In the genomic region with DNA sequence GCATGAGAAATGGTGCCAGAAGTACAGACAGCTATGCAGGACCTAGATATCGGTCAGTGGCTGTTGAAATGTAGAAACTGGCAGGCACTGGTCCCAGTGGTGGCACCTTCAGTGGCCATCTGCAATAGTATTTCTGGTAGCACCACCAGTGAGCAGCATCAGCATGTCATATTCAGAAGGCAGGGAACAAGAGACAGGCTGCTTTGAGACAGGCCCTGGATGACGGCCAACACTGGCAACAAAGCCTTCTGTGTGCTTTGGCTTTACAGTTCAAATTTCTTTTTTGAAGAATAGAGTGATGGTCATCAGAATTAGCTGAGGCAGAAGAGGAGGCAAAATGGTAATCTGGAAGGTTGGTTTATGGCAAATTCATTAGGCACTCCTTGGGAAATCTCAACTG, we compare ENCODE assay signal across 14 cellular contexts.
DNase-seq lines count a peak whose midpoint lies in the region; ATAC-seq, FAIRE-seq and TF ChIP-seq lines count a peak whose summit lies in the region.
"Had no signal": no experiment of that assay in that cellular context is flagged by ENCODE, and none has a peak within 500 bp of the region (broad histone marks: within the 10 kb centered on the region; RNA-seq: fewer than 3 reads in every experiment).

No MANE protein-coding gene starts in this region.

- peak; percentile 20 for DNase-seq in Calu3
- peak; percentile 86 for DNase-seq in NCI-H146 (lab: John Stamatoyannopoulos, UW)
- peak in 54 of 56 donors; percentile 4 to 91 (median 68) for DNase-seq in amygdala (lab: John Stamatoyannopoulos, UW)
- DNase-seq in mesendoderm: no peak
- DNase-seq in GM19239 (ENCODE audit: insufficient read length, low spot score): no peak
- no peak for DNase-seq in left lobe of liver (ENCODE audit: low spot score)
- DNase-seq in HT-29 (ENCODE audit: low spot score): no peak
- no peak for DNase-seq in activated CD4-positive, alpha-beta T cell treated with anti-CD3 and anti-CD28 coated beads for 1 hour
- DNase-seq: activated CD8-positive, alpha-beta memory T cell treated with anti-CD3 and anti-CD28 coated beads, Interleukin-2, amount 50 U/mL, for 48 hours; HCEC 1CT; MV-4-11; NK-92 treated with Interleukin-12 subunit alpha and Interleukin-12 subunit beta, amount 100 ng/mL, for 24 hours; stimulated activated CD4-positive, alpha-beta T cell treated with anti-CD3 and anti-CD28 coated beads, Interleukin-2, amount 100 ng/mL, for 48 hours had no signal

- no peak overlapping the region for H2BK120ac ChIP-seq in mesendoderm (ENCODE audit: low read depth, low read length)

- no peak overlapping the region for H3K4me3 ChIP-seq in mesendoderm (ENCODE audit: low read length)

- peaks cover 5% of the 10 kb centered on the region for H3K4me1 ChIP-seq in mesendoderm (ENCODE audit: control insufficient read depth, low read depth, low read length)

- peaks cover 1% of the 10 kb centered on the region for H3K36me3 ChIP-seq in mesendoderm (ENCODE audit: control insufficient read depth, insufficient read depth, low read length)

- BruUV-seq in Calu3 (replicated peaks; lab: Mats Ljungman, UMichigan): no TSS peak

- peak overlapping the region; percentile 37 for H3K4ac ChIP-seq in mesendoderm (ENCODE audit: low read depth, low read length)

- H3K23ac ChIP-seq in mesendoderm (ENCODE audit: low read length): peak overlapping the region; percentile 4

- no peak for TF ChIP-seq CTCF in Calu3 (IDR thresholded peaks at IDR 0.05; ENCODE audit: unreplicated experiment)

- FAIRE-seq in GM19239 (lab: Jason Lieb, UNC): no peak

- H3K79me1 ChIP-seq in mesendoderm (ENCODE audit: low read length): peaks cover 2% of the 10 kb centered on the region

- no peak overlapping the region for H3K9ac ChIP-seq in mesendoderm (ENCODE audit: low read length)

- no peaks in the 10 kb centered on the region for H3K9me3 Mint-ChIP-seq in Calu3 (ENCODE audit: low read depth, unreplicated experiment)

- H3K27ac ChIP-seq in mesendoderm (ENCODE audit: low read depth, low read length): no peak overlapping the region

- peak overlapping the region; percentile 22 for H2BK5ac ChIP-seq in mesendoderm (ENCODE audit: low read length)

- no peaks in the 10 kb centered on the region for H3K36me3 Mint-ChIP-seq in Calu3 (ENCODE audit: insufficient read depth, unreplicated experiment)
- H3K36me3 Mint-ChIP-seq: activated naive CD8-positive, alpha-beta T cell had no signal

- peaks cover 4% of the 10 kb centered on the region for H3K79me2 ChIP-seq in mesendoderm (ENCODE audit: control insufficient read depth, insufficient read depth, low read length)

- no peak for ATAC-seq in left lobe of liver

- peak overlapping the region; percentile 64 for H3K56ac ChIP-seq in mesendoderm (ENCODE audit: low read length)

- intact Hi-C loops in Calu3 (cut with micrococcal nuclease; ENCODE audit: unreplicated experiment): no loop called here

- H3K4me3 Mint-ChIP-seq in Calu3 (ENCODE audit: low read depth, unreplicated experiment): no peak overlapping the region
- H3K4me3 Mint-ChIP-seq: activated naive CD8-positive, alpha-beta T cell had no signal

- WGBS in mesendoderm (ENCODE audit: extremely low coverage, insufficient coverage, low lambda C conversion rate): no CpG with 5 or more reads among the region's 2 CpGs

- no peaks in the 10 kb centered on the region for H3K27me3 Mint-ChIP-seq in Calu3 (ENCODE audit: unreplicated experiment)
- H3K27me3 Mint-ChIP-seq: activated naive CD8-positive, alpha-beta T cell had no signal

- no peaks in the 10 kb centered on the region for H3K4me1 Mint-ChIP-seq in Calu3 (ENCODE audit: low read depth, unreplicated experiment)

- no peak overlapping the region for H3K18ac ChIP-seq in mesendoderm (ENCODE audit: low read length)

- H3K27ac Mint-ChIP-seq in Calu3 (ENCODE audit: unreplicated experiment): no peak overlapping the region
- H3K27ac Mint-ChIP-seq: activated naive CD8-positive, alpha-beta T cell had no signal

- H3K27me3 ChIP-seq in mesendoderm (ENCODE audit: insufficient read depth, low read length, poor library complexity): no peaks in the 10 kb centered on the region

- CTCF ChIA-PET in Calu3 (lab: Charles Lee): no interaction called here

- H3K4me2 ChIP-seq in mesendoderm (ENCODE audit: low read length): no peak overlapping the region

- H4K5ac ChIP-seq in mesendoderm (ENCODE audit: low read length): peak overlapping the region; percentile 56

- no peak overlapping the region for H2BK15ac ChIP-seq in mesendoderm (replicated peaks; ENCODE audit: low read depth)

- no peak overlapping the region for H4K8ac ChIP-seq in mesendoderm (ENCODE audit: low read depth, low read length)

- H2AK5ac ChIP-seq in mesendoderm (ENCODE audit: low read length): no peak overlapping the region

Comparison
In these comparisons a context has a peak if more than half of its experiments do, and no peak if none do; other contexts are left out.
1. DNase-seq: peak in Calu3 (single experiment), NCI-H146 (single experiment) and amygdala (54 of 56); none in mesendoderm (single experiment), GM19239 (single experiment), left lobe of liver (single experiment), HT-29 (single experiment) and activated CD4-positive, alpha-beta T cell treated with anti-CD3 and anti-CD28 coated beads for 1 hour (single experiment).